ENCODE assay signal across 16 cellular contexts in genomic region chr3:152977356-152977755, GRCh38.
A peak's percentile ranks its signal among the peaks of the same experiment; 100 is the strongest.
DNase-seq lines count a peak whose midpoint lies in the region; ATAC-seq and TF ChIP-seq lines count a peak whose summit lies in the region.
"Had no signal": no experiment of that assay in that cellular context is flagged by ENCODE, and none has a peak within 500 bp of the region (broad histone marks: within the 10 kb centered on the region; RNA-seq: fewer than 3 reads in every experiment).

No MANE protein-coding gene starts in this region.

- H3K4me1 ChIP-seq in RWPE2 (ENCODE audit: insufficient read depth, poor library complexity, severe bottlenecking): no peaks in the 10 kb centered on the region
- H3K4me1 ChIP-seq: BLaER1 had no signal

- no peaks in the 10 kb centered on the region for H3K9me3 Mint-ChIP-seq in activated T-helper 2 cell treated with anti-CD3 and anti-CD28 coated beads, Interferon-gamma antibody, Interleukin-2, Interleukin-4, amounts not matched to agents 10 μg/mL and 5 μg/mL and 100 μg/mL, durations not matched to agents 14 hours and 24 hours and 36 hours

- no peak overlapping the region for H3K4me3 Mint-ChIP-seq in activated T-helper 2 cell treated with anti-CD3 and anti-CD28 coated beads, Interferon-gamma antibody, Interleukin-2, Interleukin-4, amounts not matched to agents 10 μg/mL and 5 μg/mL and 100 μg/mL, durations not matched to agents 14 hours and 24 hours and 36 hours (ENCODE audit: low read depth)
- H3K4me3 Mint-ChIP-seq: CD4-positive, CD25-positive, alpha-beta regulatory T cell; H9 had no signal

- H3K27me3 ChIP-seq in RWPE2 (ENCODE audit: insufficient read depth, poor library complexity, severe bottlenecking): no peaks in the 10 kb centered on the region
- H3K27me3 ChIP-seq: BLaER1 had no signal

- no peaks in the 10 kb centered on the region for H3K9me3 ChIP-seq in RWPE2 (ENCODE audit: severe bottlenecking)
- H3K9me3 ChIP-seq: BLaER1 had no signal

- H3K27ac Mint-ChIP-seq in activated T-helper 2 cell treated with anti-CD3 and anti-CD28 coated beads, Interferon-gamma antibody, Interleukin-2, Interleukin-4, amounts not matched to agents 10 μg/mL and 5 μg/mL and 100 μg/mL, durations not matched to agents 14 hours and 24 hours and 36 hours: no peak overlapping the region
- H3K27ac Mint-ChIP-seq: H9 had no signal

- TF ChIP-seq CTCF in RWPE2 (IDR thresholded peaks at IDR 0.05; ENCODE audit: poor library complexity, severe bottlenecking) (no peak), foreskin fibroblast (IDR thresholded peaks at IDR 0.05; ENCODE audit: low read depth, low read length) (no peak)

- intact Hi-C loops in sciatic nerve (cut with DNase I): no loop called here
- intact Hi-C loops in activated T-helper 2 cell treated with anti-CD3 and anti-CD28 coated beads, Interferon-gamma antibody, Interleukin-2, Interleukin-4, amounts not matched to agents 10 μg/mL and 5 μg/mL and 100 μg/mL, durations not matched to agents 14 hours and 24 hours and 36 hours (cut with micrococcal nuclease): no loop called here

- H3K27me3 Mint-ChIP-seq in activated T-helper 2 cell treated with anti-CD3 and anti-CD28 coated beads, Interferon-gamma antibody, Interleukin-2, Interleukin-4, amounts not matched to agents 10 μg/mL and 5 μg/mL and 100 μg/mL, durations not matched to agents 14 hours and 24 hours and 36 hours (ENCODE audit: low read depth): no peaks in the 10 kb centered on the region

- H3K4me3 ChIP-seq in RWPE2 (ENCODE audit: severe bottlenecking) (no peak overlapping the region), foreskin fibroblast (ENCODE audit: low read depth in 1 of 2, low read length in 2 of 2) (no peak overlapping the region)
- H3K4me3 ChIP-seq: BLaER1 had no signal

- H3K4me1 Mint-ChIP-seq in activated T-helper 2 cell treated with anti-CD3 and anti-CD28 coated beads, Interferon-gamma antibody, Interleukin-2, Interleukin-4, amounts not matched to agents 10 μg/mL and 5 μg/mL and 100 μg/mL, durations not matched to agents 14 hours and 24 hours and 36 hours (ENCODE audit: low read depth): no peaks in the 10 kb centered on the region
- H3K4me1 Mint-ChIP-seq: CD4-positive, CD25-positive, alpha-beta regulatory T cell; H9 had no signal

- DNase-seq in ELR (ENCODE audit: low read depth) (peak; percentile 19), HT1080 (ENCODE audit: low read depth) (peak; percentile 49), RWPE2 (ENCODE audit: low spot score) (no peak), foreskin fibroblast (peak; percentile 23 to 59), C1 segment of cervical spinal cord (lab: John Stamatoyannopoulos, UW) (no peak), sciatic nerve (ENCODE audit: low spot score) (no peak), activated gamma-delta T cell treated with Interleukin-2 at 50 U/mL for 16 hours (no peak)
- no peak for DNase-seq in activated T-helper 2 cell treated with anti-CD3 and anti-CD28 coated beads, Interferon-gamma antibody, Interleukin-2, Interleukin-4, amounts not matched to agents 10 μg/mL and 5 μg/mL and 100 μg/mL, durations not matched to agents 14 hours and 24 hours and 36 hours (ENCODE audit: low spot score)
- DNase-seq: AML-193; Calu3; CD4-positive, CD25-positive, alpha-beta regulatory T cell; DMS 273 treated with DMSO at 0.1 percent for 48 hours; GOT3; H9; KG1 had no signal

- peak; percentile 36; the same call in 1 of the 3 replicates for ATAC-seq in RWPE2 (ENCODE audit: low read depth)
- ATAC-seq in sciatic nerve: no peak

- H3K27ac ChIP-seq in RWPE2 (ENCODE audit: poor library complexity, severe bottlenecking): no peak overlapping the region
- H3K27ac ChIP-seq: BLaER1 had no signal

- H3K36me3 Mint-ChIP-seq in activated T-helper 2 cell treated with anti-CD3 and anti-CD28 coated beads, Interferon-gamma antibody, Interleukin-2, Interleukin-4, amounts not matched to agents 10 μg/mL and 5 μg/mL and 100 μg/mL, durations not matched to agents 14 hours and 24 hours and 36 hours (ENCODE audit: low read depth): no peaks in the 10 kb centered on the region
- H3K36me3 Mint-ChIP-seq: CD4-positive, CD25-positive, alpha-beta regulatory T cell had no signal

- H3K36me3 ChIP-seq in RWPE2 (ENCODE audit: low read depth): no peaks in the 10 kb centered on the region
- H3K36me3 ChIP-seq: BLaER1 had no signal

Comparison
In these comparisons a context has a peak if more than half of its experiments do, and no peak if none do; other contexts are left out.
1. DNase-seq: peak in ELR (single experiment), HT1080 (single experiment) and foreskin fibroblast (2 of 2); none in RWPE2 (single experiment), C1 segment of cervical spinal cord (0 of 14), sciatic nerve (single experiment), activated gamma-delta T cell treated with Interleukin-2 at 50 U/mL for 16 hours (single experiment) and activated T-helper 2 cell treated with anti-CD3 and anti-CD28 coated beads, Interferon-gamma antibody, Interleukin-2, Interleukin-4, amounts not matched to agents 10 μg/mL and 5 μg/mL and 100 μg/mL, durations not matched to agents 14 hours and 24 hours and 36 hours (single experiment).